Comparison of ENCODE assay signal across 1 cellular context in the genomic region with DNA sequence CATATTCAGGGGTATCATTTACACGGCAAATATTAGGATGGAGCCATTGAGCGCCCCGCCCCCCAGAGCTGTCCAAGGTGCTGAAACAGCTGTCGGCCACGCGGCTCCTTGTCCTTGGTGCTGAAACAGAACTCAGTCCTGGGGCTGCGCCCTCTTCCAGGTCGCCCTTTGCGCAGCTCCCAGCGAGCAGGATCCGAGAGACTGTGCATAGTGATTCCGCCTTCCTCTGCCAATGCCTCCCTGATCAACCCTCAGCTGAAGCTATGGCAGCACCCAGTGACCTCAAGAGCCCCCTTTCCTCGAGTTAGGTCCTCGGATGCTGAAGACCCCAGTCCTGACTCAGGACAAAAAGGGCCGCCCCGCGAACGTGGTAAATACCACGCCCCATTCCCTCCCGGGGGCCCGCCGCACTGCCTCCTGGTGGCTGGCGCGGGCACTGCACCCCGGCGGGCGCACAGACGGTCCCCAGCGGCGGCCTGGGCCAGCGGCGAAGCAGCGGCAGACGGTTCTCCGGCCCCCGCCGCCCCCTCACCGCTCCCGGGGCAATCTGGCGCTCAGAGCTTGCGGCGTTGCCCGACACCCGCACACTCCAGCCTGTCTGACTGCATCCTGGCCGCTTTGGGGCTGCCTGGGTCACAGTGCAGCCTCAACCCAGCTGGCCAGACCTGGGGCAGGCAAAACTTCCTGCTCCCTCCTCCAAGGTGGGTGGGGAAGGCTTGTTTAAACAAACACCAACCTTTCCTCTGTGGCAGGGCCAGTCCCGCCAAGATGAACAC.
TF ChIP-seq lines count a peak whose summit lies in the region.

No MANE protein-coding gene starts in this region.

TF ChIP-seq in A549, 52 proteins besides CTCF, POLR2A, EP300 and RAD21 (continued from another document):
- TF ChIP-seq PBX3 (IDR thresholded peaks at IDR 0.05) (peak; percentile 55; the same call in 1 of the 2 replicates), FOXS1 (CRISPR knock-in tag; IDR thresholded peaks at IDR 0.05) (peak; percentile 98), RCOR1 (IDR thresholded peaks at IDR 0.05; ENCODE audit: low read depth, low read length) (0 out of 2 replicates have a peak, but pooled peaks have one; percentile 67), HMGXB4 (CRISPR knock-in tag; IDR thresholded peaks at IDR 0.05; ENCODE audit: borderline replicate concordance) (no peak), CBX8 (IDR thresholded peaks at IDR 0.05) (no peak), ZFP36 (IDR thresholded peaks at IDR 0.05; ENCODE audit: borderline replicate concordance, partially characterized antibody) (no peak), CBX2 (IDR thresholded peaks at IDR 0.05; ENCODE audit: borderline replicate concordance, low read depth) (no peak), JUN (IDR thresholded peaks at IDR 0.05) (no peak), HEYL (CRISPR knock-in tag; IDR thresholded peaks at IDR 0.05) (peak; percentile 92), USF2 (IDR thresholded peaks at IDR 0.05) (no peak), KDM1A (IDR thresholded peaks at IDR 0.05; ENCODE audit: low read depth) (no peak), TP53 (CRISPR knock-in tag; IDR thresholded peaks at IDR 0.05) (peak; percentile 89), JUNB (IDR thresholded peaks at IDR 0.05) (no peak), SREBF2 (IDR thresholded peaks at IDR 0.05) (no peak), FOSB (CRISPR knock-in tag; IDR thresholded peaks at IDR 0.05) (peak; percentile 73; the same call in 1 of the 2 replicates), HOXB13 (CRISPR knock-in tag; IDR thresholded peaks at IDR 0.05; ENCODE audit: low read depth) (peak; percentile 98), BCL3 (IDR thresholded peaks at IDR 0.05) (no peak), ESRRA (IDR thresholded peaks at IDR 0.05; ENCODE audit: borderline replicate concordance, low read length) (no peak), CHD4 (IDR thresholded peaks at IDR 0.05; ENCODE audit: borderline replicate concordance) (no peak), HDAC2 (IDR thresholded peaks at IDR 0.05) (peak; percentile 91), KDM5A (IDR thresholded peaks at IDR 0.05) (no peak), EHF (CRISPR knock-in tag; IDR thresholded peaks at IDR 0.05) (peak; percentile 98), PHF8 (IDR thresholded peaks at IDR 0.05; ENCODE audit: borderline replicate concordance, low read depth) (no peak), NPAS2 (CRISPR knock-in tag; IDR thresholded peaks at IDR 0.05; ENCODE audit: borderline replicate concordance) (peak; percentile 73; the same call in 1 of the 2 replicates), CHD2 (IDR thresholded peaks at IDR 0.05; ENCODE audit: low read length, partially characterized antibody) (no peak), MAZ (IDR thresholded peaks at IDR 0.05; ENCODE audit: borderline replicate concordance, low read depth, low read length) (peak; percentile 58; the same call in 1 of the 2 replicates), ZNF302 (CRISPR knock-in tag; IDR thresholded peaks at IDR 0.05) (peak; percentile 78; the same call in 1 of the 2 replicates)
- TF ChIP-seq, protein P1, sequence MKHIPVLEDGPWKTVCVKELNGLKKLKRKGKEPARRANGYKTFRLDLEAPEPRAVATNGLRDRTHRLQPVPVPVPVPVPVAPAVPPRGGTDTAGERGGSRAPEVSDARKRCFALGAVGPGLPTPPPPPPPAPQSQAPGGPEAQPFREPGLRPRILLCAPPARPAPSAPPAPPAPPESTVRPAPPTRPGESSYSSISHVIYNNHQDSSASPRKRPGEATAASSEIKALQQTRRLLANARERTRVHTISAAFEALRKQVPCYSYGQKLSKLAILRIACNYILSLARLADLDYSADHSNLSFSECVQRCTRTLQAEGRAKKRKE (CRISPR knock-in tag; IDR thresholded peaks at IDR 0.05; ENCODE audit: low read depth), result peak; percentile 98
- TF ChIP-seq, protein P2, sequence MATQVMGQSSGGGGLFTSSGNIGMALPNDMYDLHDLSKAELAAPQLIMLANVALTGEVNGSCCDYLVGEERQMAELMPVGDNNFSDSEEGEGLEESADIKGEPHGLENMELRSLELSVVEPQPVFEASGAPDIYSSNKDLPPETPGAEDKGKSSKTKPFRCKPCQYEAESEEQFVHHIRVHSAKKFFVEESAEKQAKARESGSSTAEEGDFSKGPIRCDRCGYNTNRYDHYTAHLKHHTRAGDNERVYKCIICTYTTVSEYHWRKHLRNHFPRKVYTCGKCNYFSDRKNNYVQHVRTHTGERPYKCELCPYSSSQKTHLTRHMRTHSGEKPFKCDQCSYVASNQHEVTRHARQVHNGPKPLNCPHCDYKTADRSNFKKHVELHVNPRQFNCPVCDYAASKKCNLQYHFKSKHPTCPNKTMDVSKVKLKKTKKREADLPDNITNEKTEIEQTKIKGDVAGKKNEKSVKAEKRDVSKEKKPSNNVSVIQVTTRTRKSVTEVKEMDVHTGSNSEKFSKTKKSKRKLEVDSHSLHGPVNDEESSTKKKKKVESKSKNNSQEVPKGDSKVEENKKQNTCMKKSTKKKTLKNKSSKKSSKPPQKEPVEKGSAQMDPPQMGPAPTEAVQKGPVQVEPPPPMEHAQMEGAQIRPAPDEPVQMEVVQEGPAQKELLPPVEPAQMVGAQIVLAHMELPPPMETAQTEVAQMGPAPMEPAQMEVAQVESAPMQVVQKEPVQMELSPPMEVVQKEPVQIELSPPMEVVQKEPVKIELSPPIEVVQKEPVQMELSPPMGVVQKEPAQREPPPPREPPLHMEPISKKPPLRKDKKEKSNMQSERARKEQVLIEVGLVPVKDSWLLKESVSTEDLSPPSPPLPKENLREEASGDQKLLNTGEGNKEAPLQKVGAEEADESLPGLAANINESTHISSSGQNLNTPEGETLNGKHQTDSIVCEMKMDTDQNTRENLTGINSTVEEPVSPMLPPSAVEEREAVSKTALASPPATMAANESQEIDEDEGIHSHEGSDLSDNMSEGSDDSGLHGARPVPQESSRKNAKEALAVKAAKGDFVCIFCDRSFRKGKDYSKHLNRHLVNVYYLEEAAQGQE (IDR thresholded peaks at IDR 0.05), result peak; percentile 100
